Comparison of ENCODE assay signal across 8 cellular contexts in genomic region chr6:33416386-33417126, GRCh38. TPM values are rescaled to one million over a fixed set of nuclear protein-coding genes. Genes with fewer than 3 reads are reported as not detected.
DNase-seq lines count a peak whose midpoint lies in the region; ATAC-seq and TF ChIP-seq lines count a peak whose summit lies in the region.

No MANE protein-coding gene starts in this region.

- H3K27me3 ChIP-seq in iPS-20b (ENCODE audit: insufficient read depth, low read length) (no peaks in the 10 kb centered on the region), thoracic aorta (replicated peaks; ENCODE audit: insufficient read depth) (no peaks in the 10 kb centered on the region)

- H3K4me3 Mint-ChIP-seq in activated CD8-positive, alpha-beta memory T cell treated with anti-CD3 and anti-CD28 coated beads, Interleukin-2, amount 10 ng/mL, durations not matched to agents 7 days and 5 days: peak overlapping the region; percentile 97
- peak overlapping the region; percentile 98 to 99 for H3K4me3 Mint-ChIP-seq in activated T-cell treated with anti-CD3 and anti-CD28 coated beads, Interleukin-2, amount 50 U/mL, for 72 hours

- TF ChIP-seq CTCF in thoracic aorta (IDR thresholded peaks at IDR 0.05): no peak

- CTCF ChIA-PET in activated CD8-positive, alpha-beta memory T cell treated with anti-CD3 and anti-CD28 coated beads, Interleukin-2, amount 10 ng/mL, durations not matched to agents 7 days and 5 days (lab: Charles Lee): interaction anchor here (0.5 to 3.3 kb wide), 3 partner anchors 10 to 165 kb away, joined by 3 to 27 read pairs (median 3); no protein-coding TSS in a partner anchor

- H3K4me1 ChIP-seq in iPS-20b (ENCODE audit: insufficient read depth, low read length): peaks cover 22% of the 10 kb centered on the region
- peaks cover 20 to 72% of the 10 kb centered on the region in 2 donors for H3K4me1 ChIP-seq in thoracic aorta (ENCODE audit: control insufficient read depth in 1 of 2, low read depth in 2 of 2)

- no peaks in the 10 kb centered on the region for H3K9me3 Mint-ChIP-seq in activated CD8-positive, alpha-beta memory T cell treated with anti-CD3 and anti-CD28 coated beads, Interleukin-2, amount 10 ng/mL, durations not matched to agents 7 days and 5 days (ENCODE audit: low read depth)
- H3K9me3 Mint-ChIP-seq in activated T-cell treated with anti-CD3 and anti-CD28 coated beads, Interleukin-2, amount 50 U/mL, for 72 hours: no peaks in the 10 kb centered on the region

- peaks cover 44% of the 10 kb centered on the region for H3K36me3 ChIP-seq in iPS-20b (ENCODE audit: insufficient read depth, low read depth, low read length)
- H3K36me3 ChIP-seq in thoracic aorta: peaks cover 31% of the 10 kb centered on the region

- H3K9me3 ChIP-seq in iPS-20b (ENCODE audit: insufficient read depth, low read depth, low read length): no peaks in the 10 kb centered on the region
- H3K9me3 ChIP-seq in thoracic aorta: no peaks in the 10 kb centered on the region

- ATAC-seq in activated CD8-positive, alpha-beta memory T cell treated with anti-CD3 and anti-CD28 coated beads, Interleukin-2, amount 10 ng/mL, durations not matched to agents 7 days and 5 days: no peak
- peak; percentile 8 to 14 for ATAC-seq in activated T-cell treated with anti-CD3 and anti-CD28 coated beads, Interleukin-2, amount 50 U/mL, for 72 hours (replicated peaks in 1 of 2)
- ATAC-seq in thoracic aorta (ENCODE audit: insufficient number of reproducible peaks, low FRiP score, low read depth) (no peak), GM18517 (IDR thresholded peaks at IDR 0.05; ENCODE audit: unreplicated experiment) (no peak)

- H3K27ac Mint-ChIP-seq in activated CD8-positive, alpha-beta memory T cell treated with anti-CD3 and anti-CD28 coated beads, Interleukin-2, amount 10 ng/mL, durations not matched to agents 7 days and 5 days: peak overlapping the region; percentile 99
- peak overlapping the region; percentile 94 for H3K27ac Mint-ChIP-seq in activated T-cell treated with anti-CD3 and anti-CD28 coated beads, Interleukin-2, amount 50 U/mL, for 72 hours

- H3K27ac ChIP-seq in iPS-20b (ENCODE audit: low read length): peak overlapping the region; percentile 81
- H3K27ac ChIP-seq in thoracic aorta: peak overlapping the region; percentile 76 to 91

- peaks cover 6% of the 10 kb centered on the region for H3K27me3 Mint-ChIP-seq in activated CD8-positive, alpha-beta memory T cell treated with anti-CD3 and anti-CD28 coated beads, Interleukin-2, amount 10 ng/mL, durations not matched to agents 7 days and 5 days
- H3K27me3 Mint-ChIP-seq in activated T-cell treated with anti-CD3 and anti-CD28 coated beads, Interleukin-2, amount 50 U/mL, for 72 hours (ENCODE audit: low read depth): no peaks in the 10 kb centered on the region

- peak; percentile 55 for DNase-seq in activated CD8-positive, alpha-beta memory T cell treated with anti-CD3 and anti-CD28 coated beads, Interleukin-2, amount 10 ng/mL, durations not matched to agents 7 days and 5 days
- DNase-seq in activated CD8-positive, alpha-beta memory T cell treated with anti-CD3 and anti-CD28 coated beads for 24 hours: no peak
- peak; percentile 55 to 60 for DNase-seq in activated T-cell treated with anti-CD3 and anti-CD28 coated beads, Interleukin-2, amount 50 U/mL, for 72 hours
- DNase-seq in thoracic aorta (ENCODE audit: low spot score): no peak
- DNase-seq in HPDE6-E6E7 (ENCODE audit: extremely low spot score): no peak
- no peak for DNase-seq in anterior cingulate cortex (lab: John Stamatoyannopoulos, UW)

- peaks cover 20% of the 10 kb centered on the region for H3K36me3 Mint-ChIP-seq in activated CD8-positive, alpha-beta memory T cell treated with anti-CD3 and anti-CD28 coated beads, Interleukin-2, amount 10 ng/mL, durations not matched to agents 7 days and 5 days
- peaks cover 11 to 20% of the 10 kb centered on the region in 2 donors for H3K36me3 Mint-ChIP-seq in activated T-cell treated with anti-CD3 and anti-CD28 coated beads, Interleukin-2, amount 50 U/mL, for 72 hours (ENCODE audit: insufficient read depth in 2 of 2)

- peak overlapping the region; percentile 96; the same call in 1 of the 2 replicates for H3K9ac ChIP-seq in iPS-20b (ENCODE audit: low read depth, low read length)

- peak overlapping the region; percentile 91 for H3K4me3 ChIP-seq in iPS-20b (ENCODE audit: low read length)
- H3K4me3 ChIP-seq in thoracic aorta: peak overlapping the region; percentile 80

- peaks cover 65% of the 10 kb centered on the region for H3K4me1 Mint-ChIP-seq in activated CD8-positive, alpha-beta memory T cell treated with anti-CD3 and anti-CD28 coated beads, Interleukin-2, amount 10 ng/mL, durations not matched to agents 7 days and 5 days
- H3K4me1 Mint-ChIP-seq in activated T-cell treated with anti-CD3 and anti-CD28 coated beads, Interleukin-2, amount 50 U/mL, for 72 hours (ENCODE audit: low read depth): peaks cover 82% of the 10 kb centered on the region

RNA-seq across cellular contexts. Expression of gene CUTA, which starts 1.4 kb away (rescaled TPM):
- total RNA-seq in activated CD8-positive, alpha-beta memory T cell treated with anti-CD3 and anti-CD28 coated beads, Interleukin-2, amount 10 ng/mL, durations not matched to agents 7 days and 5 days: 100 to 1,000 TPM; 196 to 197 TPM
- total RNA-seq in activated T-cell treated with anti-CD3 and anti-CD28 coated beads, Interleukin-2, amount 50 U/mL, for 72 hours: 100 to 1,000 TPM; 212 to 222 TPM
- total RNA-seq in thoracic aorta: 100 to 1,000 TPM in 1 of 2 donors, 10 to 100 TPM in 1; 60.3 to 207 TPM

RNA-seq across cellular contexts. Expression of gene SYNGAP1, which starts 3.3 kb away (rescaled TPM):
- total RNA-seq in activated CD8-positive, alpha-beta memory T cell treated with anti-CD3 and anti-CD28 coated beads, Interleukin-2, amount 10 ng/mL, durations not matched to agents 7 days and 5 days: 10 to 100 TPM; 24.1 to 39.8 TPM
- total RNA-seq in activated T-cell treated with anti-CD3 and anti-CD28 coated beads, Interleukin-2, amount 50 U/mL, for 72 hours: 10 to 100 TPM; 86.9 to 91.5 TPM
- 10 to 100 TPM; 16.2 to 24.6 TPM for total RNA-seq in thoracic aorta

RNA-seq across cellular contexts. Expression of gene PHF1, which starts 5.7 kb away (rescaled TPM):
- 10 to 100 TPM; 26.1 to 36.0 TPM for total RNA-seq in activated CD8-positive, alpha-beta memory T cell treated with anti-CD3 and anti-CD28 coated beads, Interleukin-2, amount 10 ng/mL, durations not matched to agents 7 days and 5 days
- total RNA-seq in activated T-cell treated with anti-CD3 and anti-CD28 coated beads, Interleukin-2, amount 50 U/mL, for 72 hours: 10 to 100 TPM; 65.2 to 77.3 TPM
- 100 to 1,000 TPM in 1 of 2 donors, 10 to 100 TPM in 1; 82.0 to 104 TPM for total RNA-seq in thoracic aorta

RNA-seq across cellular contexts. Expression of gene KIFC1, which starts 24.9 kb away (rescaled TPM):
- total RNA-seq in activated CD8-positive, alpha-beta memory T cell treated with anti-CD3 and anti-CD28 coated beads, Interleukin-2, amount 10 ng/mL, durations not matched to agents 7 days and 5 days: 100 to 1,000 TPM; 133 to 187 TPM
- 10 to 100 TPM; 91.7 to 96.3 TPM for total RNA-seq in activated T-cell treated with anti-CD3 and anti-CD28 coated beads, Interleukin-2, amount 50 U/mL, for 72 hours
- under 1 TPM; 0.81 to 0.85 TPM for total RNA-seq in thoracic aorta

RNA-seq across cellular contexts. Expression of gene ZBTB9, which starts 37.8 kb away (rescaled TPM):
- 1 to 10 TPM; 7.4 to 9.0 TPM for total RNA-seq in activated CD8-positive, alpha-beta memory T cell treated with anti-CD3 and anti-CD28 coated beads, Interleukin-2, amount 10 ng/mL, durations not matched to agents 7 days and 5 days
- 10 to 100 TPM; 10.2 to 13.6 TPM for total RNA-seq in activated T-cell treated with anti-CD3 and anti-CD28 coated beads, Interleukin-2, amount 50 U/mL, for 72 hours
- 1 to 10 TPM; 1.1 to 7.1 TPM for total RNA-seq in thoracic aorta

Comparison
In these comparisons a context has a peak if more than half of its experiments do, and no peak if none do; other contexts are left out.
1. DNase-seq: peak in activated CD8-positive, alpha-beta memory T cell treated with anti-CD3 and anti-CD28 coated beads, Interleukin-2, amount 10 ng/mL, durations not matched to agents 7 days and 5 days (single experiment) and activated T-cell treated with anti-CD3 and anti-CD28 coated beads, Interleukin-2, amount 50 U/mL, for 72 hours (2 of 2); none in activated CD8-positive, alpha-beta memory T cell treated with anti-CD3 and anti-CD28 coated beads for 24 hours (single experiment), thoracic aorta (single experiment), HPDE6-E6E7 (single experiment) and anterior cingulate cortex (0 of 58).
2. ATAC-seq: peak in activated T-cell treated with anti-CD3 and anti-CD28 coated beads, Interleukin-2, amount 50 U/mL, for 72 hours (2 of 2); none in activated CD8-positive, alpha-beta memory T cell treated with anti-CD3 and anti-CD28 coated beads, Interleukin-2, amount 10 ng/mL, durations not matched to agents 7 days and 5 days (single experiment), thoracic aorta (single experiment) and GM18517 (single experiment).